ENCODE assay signal across 9 cellular contexts in genomic region chr1:99685516-99686180, GRCh38. TPM values are rescaled to one million over a fixed set of nuclear protein-coding genes. Genes with fewer than 3 reads are reported as not detected.
DNase-seq lines count a peak whose midpoint lies in the region; ATAC-seq and TF ChIP-seq lines count a peak whose summit lies in the region.
"Had no signal": no experiment of that assay in that cellular context is flagged by ENCODE, and none has a peak within 500 bp of the region (broad histone marks: within the 10 kb centered on the region; RNA-seq: fewer than 3 reads in every experiment).

No MANE protein-coding gene starts in this region.

- no peak overlapping the region for H3K27ac Mint-ChIP-seq in activated CD4-positive, alpha-beta memory T cell treated with anti-CD3 and anti-CD28 coated beads for 36 hours
- no peak overlapping the region for H3K27ac Mint-ChIP-seq in neural crest cell (ENCODE audit: unreplicated experiment)
- H3K27ac Mint-ChIP-seq: T-helper 1 cell treated with Interleukin-12 subunit alpha and Interleukin-12 subunit beta and Interleukin-4 antibody, amounts not matched to agents 30 μg/mL and 1 μg/mL, for 36 hours had no signal

- ATAC-seq in GM19324 (IDR thresholded peaks at IDR 0.05; ENCODE audit: low FRiP score, unreplicated experiment) (peak; percentile 95), HG03196 (IDR thresholded peaks at IDR 0.05; ENCODE audit: unreplicated experiment) (peak; percentile 90)

- H2AFZ ChIP-seq in fibroblast of lung (ENCODE audit: low read length): no peak overlapping the region

- TF ChIP-seq CTCF in fibroblast of lung (conservative IDR thresholded peaks at IDR 0.05 in 1 of 2, IDR thresholded peaks at IDR 0.05 in 1 of 2; ENCODE audit: low read depth in 1 of 2, low read length in 2 of 2) (peak; percentile 46 to 55), neural crest cell (conservative IDR thresholded peaks at IDR 0.05) (peak; percentile 74), transverse colon (IDR thresholded peaks at IDR 0.05) (peak; percentile 39 to 48 (median 46))

- peak overlapping the region; percentile 60 for H3K27ac ChIP-seq in fibroblast of lung (ENCODE audit: insufficient read depth, low read length)
- H3K27ac ChIP-seq in transverse colon: no peak overlapping the region

- DNase-seq in COLO668 (lab: John Stamatoyannopoulos, UW; ENCODE audit: unreplicated experiment) (peak; percentile 54), NCI-H510A (lab: John Stamatoyannopoulos, UW) (peak; percentile 10), fibroblast of lung (ENCODE audit: low read depth in 2 of 2) (peak; percentile 80 to 98), neural crest cell (ENCODE audit: low read depth, low spot score) (peak; percentile 64), transverse colon (peak; percentile 68)
- DNase-seq in activated CD4-positive, alpha-beta memory T cell treated with anti-CD3 and anti-CD28 coated beads for 36 hours: peak; percentile 63

- H3K4me3 Mint-ChIP-seq in activated CD4-positive, alpha-beta memory T cell treated with anti-CD3 and anti-CD28 coated beads for 36 hours: no peak overlapping the region
- H3K4me3 Mint-ChIP-seq in neural crest cell: no peak overlapping the region
- H3K4me3 Mint-ChIP-seq: T-helper 1 cell treated with Interleukin-12 subunit alpha and Interleukin-12 subunit beta and Interleukin-4 antibody, amounts not matched to agents 30 μg/mL and 1 μg/mL, for 36 hours had no signal

- H3K36me3 ChIP-seq in fibroblast of lung (ENCODE audit: control insufficient read depth, insufficient read depth, low read length) (no peaks in the 10 kb centered on the region), transverse colon (no peaks in the 10 kb centered on the region)

- H3K4me2 ChIP-seq in fibroblast of lung (ENCODE audit: extremely low read depth, insufficient read depth, low read length): no peak overlapping the region

- H3K4me3 ChIP-seq in fibroblast of lung (replicated peaks in 1 of 4; ENCODE audit: control extremely low read depth in 1 of 4, insufficient read depth in 1 of 4, low read depth in 3 of 4, low read length in 4 of 4): no peak overlapping the region
- no peak overlapping the region for H3K4me3 ChIP-seq in transverse colon

- CTCF ChIA-PET in activated CD4-positive, alpha-beta memory T cell treated with anti-CD3 and anti-CD28 coated beads for 36 hours (lab: Charles Lee): interaction anchor here (0.6 to 2.1 kb wide), 21 partner anchors 8 to 892 kb away, joined by 3 to 11 read pairs (median 4); no protein-coding TSS in a partner anchor

- no peaks in the 10 kb centered on the region for H3K9me3 Mint-ChIP-seq in activated CD4-positive, alpha-beta memory T cell treated with anti-CD3 and anti-CD28 coated beads for 36 hours
- peaks cover 2% of the 10 kb centered on the region for H3K9me3 Mint-ChIP-seq in neural crest cell
- H3K9me3 Mint-ChIP-seq: T-helper 1 cell treated with Interleukin-12 subunit alpha and Interleukin-12 subunit beta and Interleukin-4 antibody, amounts not matched to agents 30 μg/mL and 1 μg/mL, for 36 hours had no signal

- no peaks in the 10 kb centered on the region for H3K36me3 Mint-ChIP-seq in activated CD4-positive, alpha-beta memory T cell treated with anti-CD3 and anti-CD28 coated beads for 36 hours
- no peaks in the 10 kb centered on the region for H3K36me3 Mint-ChIP-seq in neural crest cell (ENCODE audit: low read depth)

- H4K20me1 ChIP-seq in fibroblast of lung (ENCODE audit: control insufficient read depth, extremely low read depth, insufficient read depth, low read length): no peaks in the 10 kb centered on the region

- WGBS in transverse colon (ENCODE audit: low coverage in 1 of 2), 2 donors: 13% methylated on average over 1 to 6 of the region's 6 CpGs

- in situ Hi-C loops in transverse colon (cut with MboI; ENCODE audit: low pct_ligation_motif_present in 1 of 4, low pct_unique_long_range_greater_than_20kb in 1 of 4, low sequenced_read_pairs in 3 of 4): loop anchor here in 2 of 4 donors (25.0 kb wide), 1 partner anchor 498 kb away; no protein-coding TSS in a partner anchor

- no peaks in the 10 kb centered on the region for H3K27me3 ChIP-seq in fibroblast of lung (ENCODE audit: control insufficient read depth, insufficient read depth, low read length)
- no peaks in the 10 kb centered on the region for H3K27me3 ChIP-seq in transverse colon

- H3K27me3 Mint-ChIP-seq in activated CD4-positive, alpha-beta memory T cell treated with anti-CD3 and anti-CD28 coated beads for 36 hours: peaks cover 10% of the 10 kb centered on the region
- no peaks in the 10 kb centered on the region for H3K27me3 Mint-ChIP-seq in neural crest cell (ENCODE audit: low read depth)

- no peak for TF ChIP-seq EP300 in transverse colon (IDR thresholded peaks at IDR 0.05; ENCODE audit: low read depth)

- intact Hi-C loops in activated CD4-positive, alpha-beta memory T cell treated with anti-CD3 and anti-CD28 coated beads for 36 hours (cut with micrococcal nuclease): loop anchor here (1.0 kb wide), 1 partner anchor 505 kb away; no protein-coding TSS in a partner anchor
- intact Hi-C loops in transverse colon (cut with DNase I; ENCODE audit: low total_unique reads): no loop called here

- POLR2A ChIA-PET in activated CD4-positive, alpha-beta memory T cell treated with anti-CD3 and anti-CD28 coated beads for 36 hours (lab: Charles Lee): no interaction called here

- H3K9ac ChIP-seq in fibroblast of lung (ENCODE audit: insufficient read depth, low read length): no peak overlapping the region

- no peaks in the 10 kb centered on the region for H3K79me2 ChIP-seq in fibroblast of lung (ENCODE audit: control insufficient read depth, insufficient read depth, low read length)

- no peak for TF ChIP-seq POLR2A in transverse colon (IDR thresholded peaks at IDR 0.05)

- H3K9me3 ChIP-seq in fibroblast of lung (ENCODE audit: control insufficient read depth, insufficient read depth, low read depth, low read length) (no peaks in the 10 kb centered on the region), transverse colon (no peaks in the 10 kb centered on the region)

- peaks cover 2% of the 10 kb centered on the region for H3K4me1 Mint-ChIP-seq in activated CD4-positive, alpha-beta memory T cell treated with anti-CD3 and anti-CD28 coated beads for 36 hours (ENCODE audit: low read depth)
- H3K4me1 Mint-ChIP-seq in neural crest cell: peaks cover 6% of the 10 kb centered on the region

- H3K4me1 ChIP-seq in fibroblast of lung (ENCODE audit: control insufficient read depth, extremely low read depth, insufficient read depth, low read length) (peaks cover 12% of the 10 kb centered on the region), transverse colon (no peaks in the 10 kb centered on the region)

RNA-seq across cellular contexts. Expression of gene PALMD, which starts 39.7 kb away (rescaled TPM):
- total RNA-seq in activated CD4-positive, alpha-beta memory T cell treated with anti-CD3 and anti-CD28 coated beads for 36 hours: not detected
- total RNA-seq in fibroblast of lung (0.51 and 1.5 TPM in 2 replicates), neural crest cell (0.21 and 0.36 TPM in 2 replicates), transverse colon (1 to 10 TPM; 1.9 to 4.4 (median 2.9) TPM)
- polyA plus RNA-seq in fibroblast of lung: 0.91 and 31.0 TPM in 2 replicates
- polyA plus RNA-seq in fibroblast of lung (2012): 0.96 and 33.9 TPM in 2 replicates
- 6.0 TPM in 1 of 2 replicates, not detected in the other for polyA minus RNA-seq in fibroblast of lung (ENCODE audit: low replicate concordance)

Comparison
In these comparisons a context has a peak if more than half of its experiments do, and no peak if none do; other contexts are left out.
1. DNase-seq: peak in every context shown above with its lines; median percentile 89 in fibroblast of lung; 68 in transverse colon; 64 in neural crest cell; 63 in activated CD4-positive, alpha-beta memory T cell treated with anti-CD3 and anti-CD28 coated beads for 36 hours; 54 in COLO668; 10 in NCI-H510A.